19 cellular contexts compared by ENCODE assay signal in the genomic region with DNA sequence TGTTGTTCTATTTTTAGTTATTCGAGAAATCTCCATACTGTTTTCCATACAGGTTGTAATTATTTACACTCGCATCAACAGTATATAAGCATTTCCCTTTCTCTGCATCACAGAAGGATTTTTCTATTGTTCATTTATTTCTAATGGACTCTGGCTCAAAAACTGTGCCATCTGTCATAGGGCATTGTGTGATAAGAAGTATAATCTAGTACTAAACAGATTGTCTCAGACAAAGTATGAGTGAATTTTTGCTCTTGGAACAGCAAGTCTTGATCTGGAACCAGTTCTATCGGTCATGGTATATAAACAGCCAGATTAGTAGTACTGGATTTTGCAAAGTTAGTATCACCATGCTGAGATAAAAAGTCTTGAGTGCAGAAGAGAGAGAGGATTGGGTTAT.
"Had no signal": no experiment of that assay in that cellular context is flagged by ENCODE, and none has a peak within 500 bp of the region (broad histone marks: within the 10 kb centered on the region; RNA-seq: fewer than 3 reads in every experiment).

No MANE protein-coding gene starts in this region.

- ATAC-seq: natural killer cell treated with Interleukin-12 subunit alpha and Interleukin-12 subunit beta and Interleukin-15 and Interleukin-18, amount 100 ng/mL, for 72 hours; pancreas; right lobe of liver; stimulated activated effector memory CD8-positive, alpha-beta T cell treated with anti-CD3 and anti-CD28 coated beads, Interleukin-12 subunit alpha, Interleukin-12 subunit beta, amount 100 ng/mL, for 72 hours; stimulated activated naive B cell treated with anti-CD40 and anti-IgM and Interleukin-4, amounts not matched to agents 10 μg/mL and 1 μg/mL and 100 μg/mL, for 72 hours had no signal

- DNase-seq: nephron progenitor cell; nucleus accumbens; pancreas; retina; right lobe of liver; sigmoid colon; small intestine; stimulated activated CD4-positive, alpha-beta T cell treated with anti-CD3 and anti-CD28 coated beads, Interleukin-15, amount 100 ng/mL, for 24 hours; stimulated activated CD4-positive, alpha-beta T cell treated with anti-CD3 and anti-CD28 coated beads, Interleukin-2, amount 100 ng/mL, for 24 hours; stimulated activated CD4-positive, alpha-beta T cell treated with anti-CD3 and anti-CD28 coated beads, Interleukin-2, amount 100 ng/mL, for 48 hours; stimulated activated CD4-positive, alpha-beta T cell treated with anti-CD3 and anti-CD28 coated beads, Interleukin-4, amount 100 ng/mL, for 24 hours; stimulated activated naive B cell treated with anti-CD40 and anti-IgM and Interleukin-4, amounts not matched to agents 10 μg/mL and 1 μg/mL and 100 μg/mL, for 72 hours; stimulated activated naive CD4-positive, alpha-beta T cell treated with Interleukin-2 at 50 U/mL for 16 hours; stomach; thyroid gland; trophoblast cell; upper lobe of left lung had no signal
